In the genomic region with DNA sequence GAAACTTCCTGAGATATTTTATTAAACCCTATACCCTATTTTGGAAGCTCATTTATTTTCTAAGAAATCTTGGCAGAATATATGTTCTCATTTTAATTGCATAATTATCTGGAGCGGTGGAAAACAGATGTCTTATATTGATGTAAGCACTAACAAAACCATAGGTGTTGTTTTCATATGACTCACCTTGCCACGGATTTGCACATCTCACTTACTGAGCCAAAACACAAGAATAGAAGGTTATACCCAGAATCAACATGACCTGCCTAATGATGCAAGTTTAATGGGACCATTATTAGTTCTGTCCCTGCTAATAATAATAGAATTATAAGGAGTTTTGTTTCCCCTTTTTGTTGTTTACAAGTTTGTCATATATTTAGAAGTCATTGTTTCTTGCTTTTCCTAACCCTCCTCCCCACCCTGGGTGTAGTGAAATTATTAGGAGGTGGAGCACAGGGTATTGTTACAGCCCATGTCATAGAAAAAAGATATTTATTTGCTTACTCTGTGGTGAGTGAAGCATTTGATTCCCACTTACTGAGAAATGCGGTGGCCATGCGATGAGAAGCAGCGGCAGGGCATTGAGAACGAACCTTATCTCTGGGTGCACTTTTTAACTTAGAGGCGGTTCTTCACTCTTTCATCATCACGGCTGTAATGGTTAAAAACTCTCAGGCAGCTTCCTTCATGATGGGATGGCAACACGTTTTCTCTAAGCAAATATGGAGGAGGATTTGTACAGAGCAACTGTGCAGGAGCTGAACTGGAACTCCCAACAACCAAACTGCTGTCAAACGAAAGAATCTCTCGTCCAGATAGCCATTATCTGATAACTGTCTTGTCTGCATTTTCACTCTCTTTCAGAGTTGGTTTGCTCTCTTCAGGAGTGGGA, we compare ENCODE assay signal across 9 cellular contexts. TPM values are rescaled to one million over a fixed set of nuclear protein-coding genes. Genes with fewer than 3 reads are reported as not detected.
DNase-seq lines count a peak whose midpoint lies in the region; ATAC-seq, FAIRE-seq and TF ChIP-seq lines count a peak whose summit lies in the region.
"Had no signal": no experiment of that assay in that cellular context is flagged by ENCODE, and none has a peak within 500 bp of the region (broad histone marks: within the 10 kb centered on the region; RNA-seq: fewer than 3 reads in every experiment).

No MANE protein-coding gene starts in this region.

- no peak for TF ChIP-seq CTCF in neural progenitor cell (IDR thresholded peaks at IDR 0.05)
- TF ChIP-seq CTCF in chondrocyte (IDR thresholded peaks at IDR 0.05), result no peak

- peaks cover 5% of the 10 kb centered on the region for H3K4me1 Mint-ChIP-seq in neural progenitor cell
- no peaks in the 10 kb centered on the region for H3K4me1 Mint-ChIP-seq in chondrocyte (ENCODE audit: low read depth)

- peak in 2 of 3 experiments; percentile 60 to 67 for DNase-seq in NCI-H1417 (lab: John Stamatoyannopoulos, UW)
- no peak for DNase-seq in NCI-H1417 treated with DMSO at 0.1 percent for 48 hours (lab: John Stamatoyannopoulos, UW)
- DNase-seq in NCI-H748 (lab: John Stamatoyannopoulos, UW; ENCODE audit: unreplicated experiment), result peak; percentile 76
- DNase-seq in neural progenitor cell (ENCODE audit: low spot score), result no peak
- DNase-seq in GM19239 (ENCODE audit: insufficient read length, low spot score), result no peak
- no peak for DNase-seq in activated CD4-positive, alpha-beta T cell treated with anti-CD3 and anti-CD28 coated beads for 4 hours
- no peak for DNase-seq in chondrocyte (ENCODE audit: low spot score)

- H3K27ac ChIP-seq in neural progenitor cell, result no peak overlapping the region

- H3K79me2 ChIP-seq in neural progenitor cell (ENCODE audit: low read depth), result no peaks in the 10 kb centered on the region

- FAIRE-seq in GM19239 (lab: Jason Lieb, UNC), result no peak

- H2AFZ ChIP-seq in neural progenitor cell (replicated peaks), result peak overlapping the region; percentile 90

- H3K27me3 Mint-ChIP-seq in neural progenitor cell (ENCODE audit: insufficient read depth, low read depth) (peaks cover 4% of the 10 kb centered on the region), chondrocyte (ENCODE audit: low read depth) (peaks cover 38% of the 10 kb centered on the region)

- H3K4me3 Mint-ChIP-seq in neural progenitor cell (no peak overlapping the region), chondrocyte (ENCODE audit: unreplicated experiment) (no peak overlapping the region)

- no peak overlapping the region for H3K9ac ChIP-seq in neural progenitor cell

- H3K9me3 ChIP-seq in neural progenitor cell (ENCODE audit: low read depth), result no peaks in the 10 kb centered on the region

- H3K9me3 Mint-ChIP-seq in neural progenitor cell (no peaks in the 10 kb centered on the region), chondrocyte (ENCODE audit: low read depth) (no peaks in the 10 kb centered on the region)

- ATAC-seq in HG02759 (IDR thresholded peaks at IDR 0.05; ENCODE audit: unreplicated experiment), result peak; percentile 67

- H3K27ac Mint-ChIP-seq in neural progenitor cell (no peak overlapping the region), chondrocyte (ENCODE audit: unreplicated experiment) (no peak overlapping the region)

- peaks cover 3% of the 10 kb centered on the region for H3F3A ChIP-seq in neural progenitor cell (ENCODE audit: low read depth)

- no peak overlapping the region for H3K4me2 ChIP-seq in neural progenitor cell

- no peak overlapping the region for H3K4me3 ChIP-seq in neural progenitor cell

- no peaks in the 10 kb centered on the region for H3K27me3 ChIP-seq in neural progenitor cell

- no peaks in the 10 kb centered on the region for H3K36me3 Mint-ChIP-seq in neural progenitor cell
- no peaks in the 10 kb centered on the region for H3K36me3 Mint-ChIP-seq in chondrocyte (ENCODE audit: low read depth)

- no peaks in the 10 kb centered on the region for H4K20me1 ChIP-seq in neural progenitor cell (ENCODE audit: low read depth)

- peaks cover 8% of the 10 kb centered on the region for H3K4me1 ChIP-seq in neural progenitor cell

- H3K36me3 ChIP-seq in neural progenitor cell, result no peaks in the 10 kb centered on the region

RNA-seq across cellular contexts. Expression of gene IL5RA, which starts 0.5 kb away (rescaled TPM):
- total RNA-seq in neural progenitor cell (ENCODE audit: low replicate concordance) (not detected in 2 replicates), chondrocyte (not detected in 3 replicates)
- total RNA-seq: T-helper 2 cell treated with Interferon-gamma antibody and Interleukin-4, amounts not matched to agents 100 ng/mL and 5 ng/mL, for 36 hours had no signal

RNA-seq across cellular contexts. Expression of gene TRNT1, which starts 17.1 kb away (rescaled TPM):
- total RNA-seq in neural progenitor cell (ENCODE audit: low replicate concordance) (26.5 and 38.8 TPM in 2 replicates), chondrocyte (23.1 to 24.4 TPM (median 24.3 TPM) in 3 replicates)

Comparison
In these comparisons a context has a peak if more than half of its experiments do, and no peak if none do; other contexts are left out.
1. DNase-seq: peak in NCI-H1417 (2 of 3) and NCI-H748 (single experiment); none in NCI-H1417 treated with DMSO at 0.1 percent for 48 hours (single experiment), neural progenitor cell (single experiment), GM19239 (single experiment), activated CD4-positive, alpha-beta T cell treated with anti-CD3 and anti-CD28 coated beads for 4 hours (0 of 2) and chondrocyte (single experiment).